ENCODE assay signal across 31 cellular contexts in the genomic region with DNA sequence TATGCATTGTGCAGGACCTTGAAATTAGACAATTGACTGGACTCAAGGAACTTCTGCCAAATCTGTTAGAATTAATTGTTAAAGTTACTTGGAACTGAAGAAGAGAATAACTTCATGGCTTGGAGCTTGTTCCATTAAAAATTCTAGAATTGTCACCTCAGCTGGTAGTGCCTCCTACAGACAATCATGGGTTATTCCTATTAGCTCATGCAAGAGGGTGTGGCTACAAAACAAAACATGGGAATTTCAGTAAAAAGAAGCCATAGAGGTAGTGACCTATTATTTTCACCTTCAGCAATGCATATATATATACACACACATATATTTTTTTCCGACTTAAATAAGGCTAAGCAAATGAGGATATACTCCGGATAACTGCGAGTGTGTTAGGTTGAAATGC.
"Had no signal": no experiment of that assay in that cellular context is flagged by ENCODE, and none has a peak within 500 bp of the region (broad histone marks: within the 10 kb centered on the region; RNA-seq: fewer than 3 reads in every experiment).

No MANE protein-coding gene starts in this region.

- H3K27me3 Mint-ChIP-seq: activated CD4-positive, alpha-beta T cell treated with anti-CD3 and anti-CD28 coated beads for 36 hours; activated CD4-positive, alpha-beta T cell treated with anti-CD3 and anti-CD28 coated beads, Interleukin-2, amount 10 ng/mL, durations not matched to agents 7 days and 5 days; activated naive CD8-positive, alpha-beta T cell treated with anti-CD3 and anti-CD28 coated beads for 36 hours had no signal

- H3K27ac ChIP-seq: brain microvascular endothelial cell, PC-9, RWPE1 had no signal

- H3K9me3 Mint-ChIP-seq: activated CD4-positive, alpha-beta T cell treated with anti-CD3 and anti-CD28 coated beads, Interleukin-2, amount 10 ng/mL, durations not matched to agents 7 days and 5 days; activated T-helper 1 cell treated with anti-CD3 and anti-CD28 coated beads, Interleukin-12 subunit alpha, Interleukin-12 subunit beta, Interleukin-2, Interleukin-4 antibody, amounts not matched to agents 30 ng/mL and 10 ng/mL and 1 ng/mL, durations not matched to agents 14 hours and 24 hours and 36 hours had no signal

- H3K4me3 Mint-ChIP-seq: activated CD4-positive, alpha-beta T cell treated with anti-CD3 and anti-CD28 coated beads for 36 hours; activated CD4-positive, alpha-beta T cell treated with anti-CD3 and anti-CD28 coated beads, Interleukin-2, amount 10 ng/mL, durations not matched to agents 7 days and 5 days; activated CD8-positive, alpha-beta T cell treated with anti-CD3 and anti-CD28 coated beads, Interleukin-2, amount 10 ng/mL, durations not matched to agents 7 days and 5 days; activated naive CD8-positive, alpha-beta T cell treated with anti-CD3 and anti-CD28 coated beads for 36 hours; activated T-cell treated with anti-CD3 and anti-CD28 coated beads, Interleukin-2, amount 50 U/mL, for 4 hours; activated T-helper 1 cell treated with anti-CD3 and anti-CD28 coated beads, Interleukin-12 subunit alpha, Interleukin-12 subunit beta, Interleukin-2, Interleukin-4 antibody, amounts not matched to agents 30 ng/mL and 10 ng/mL and 1 ng/mL, durations not matched to agents 14 hours and 24 hours and 36 hours had no signal

- H3K27ac Mint-ChIP-seq: activated CD4-positive, alpha-beta T cell treated with anti-CD3 and anti-CD28 coated beads for 36 hours; activated CD4-positive, alpha-beta T cell treated with anti-CD3 and anti-CD28 coated beads, Interleukin-2, amount 10 ng/mL, durations not matched to agents 7 days and 5 days; activated CD8-positive, alpha-beta T cell treated with anti-CD3 and anti-CD28 coated beads, Interleukin-2, amount 10 ng/mL, durations not matched to agents 7 days and 5 days; activated naive CD8-positive, alpha-beta T cell treated with anti-CD3 and anti-CD28 coated beads for 36 hours; activated T-helper 1 cell treated with anti-CD3 and anti-CD28 coated beads, Interleukin-12 subunit alpha, Interleukin-12 subunit beta, Interleukin-2, Interleukin-4 antibody, amounts not matched to agents 30 ng/mL and 10 ng/mL and 1 ng/mL, durations not matched to agents 14 hours and 24 hours and 36 hours had no signal

- DNase-seq: activated CD4-positive, alpha-beta T cell treated with anti-CD3 and anti-CD28 coated beads for 36 hours; activated CD4-positive, alpha-beta T cell treated with anti-CD3 and anti-CD28 coated beads, Interleukin-2, amount 10 ng/mL, durations not matched to agents 7 days and 5 days; activated CD4-positive, alpha-beta T cell treated with anti-CD3 and anti-CD28 coated beads, Interleukin-2, amount 50 U/mL, for 48 hours; activated CD8-positive, alpha-beta memory T cell treated with anti-CD3 and anti-CD28 coated beads, Interleukin-2, amount 50 U/mL, for 4 hours; activated CD8-positive, alpha-beta T cell treated with anti-CD3 and anti-CD28 coated beads, Interleukin-2, amount 10 ng/mL, durations not matched to agents 7 days and 5 days; activated gamma-delta T cell treated with Interleukin-2 at 50 U/mL for 16 hours; activated naive CD4-positive, alpha-beta T cell treated with anti-CD3 and anti-CD28 coated beads, Interleukin-2, amount 50 U/mL, for 16 hours; activated naive CD8-positive, alpha-beta T cell treated with anti-CD3 and anti-CD28 coated beads for 36 hours; activated T-cell treated with anti-CD3 and anti-CD28 coated beads for 4 hours; activated T-cell treated with anti-CD3 and anti-CD28 coated beads, Interleukin-2, amount 50 U/mL, for 4 hours; amniotic stem cell; aorta; brain microvascular endothelial cell; central memory CD4-positive, alpha-beta T cell; NCI-H1092 treated with DMSO at 0.1 percent for 48 hours; NCI-H1417; NCI-H146; NCI-H187 treated with DMSO at 0.1 percent for 48 hours; NCI-H2081; NCI-H345; NCI-H524 treated with DMSO at 0.1 percent for 48 hours; PC-9; SIG-M5; SW 1271; T-helper 1 cell; T1000 had no signal

- H3K36me3 ChIP-seq: brain microvascular endothelial cell had no signal

- H3K27me3 ChIP-seq: brain microvascular endothelial cell had no signal

- H3K4me1 Mint-ChIP-seq: activated CD4-positive, alpha-beta T cell treated with anti-CD3 and anti-CD28 coated beads for 36 hours; activated CD4-positive, alpha-beta T cell treated with anti-CD3 and anti-CD28 coated beads, Interleukin-2, amount 10 ng/mL, durations not matched to agents 7 days and 5 days; activated naive CD8-positive, alpha-beta T cell treated with anti-CD3 and anti-CD28 coated beads for 36 hours had no signal

- H3K36me3 Mint-ChIP-seq: activated naive CD8-positive, alpha-beta T cell treated with anti-CD3 and anti-CD28 coated beads for 36 hours had no signal

- H3K4me3 ChIP-seq: K562, PC-9 had no signal

- ATAC-seq: activated CD4-positive, alpha-beta T cell treated with anti-CD3 and anti-CD28 coated beads for 36 hours; activated CD4-positive, CD25-positive, alpha-beta regulatory T cell treated with anti-CD3 and anti-CD28 coated beads, Interleukin-2, amount 50 U/mL, for 24 hours; activated CD8-positive, alpha-beta T cell treated with anti-CD3 and anti-CD28 coated beads, Interleukin-2, amount 10 ng/mL, durations not matched to agents 7 days and 5 days; activated T-cell treated with anti-CD3 and anti-CD28 coated beads, Interleukin-2, amount 50 U/mL, for 4 hours; K562; Right ventricle myocardium inferior had no signal
